20 cellular contexts compared by ENCODE assay signal in the genomic region with DNA sequence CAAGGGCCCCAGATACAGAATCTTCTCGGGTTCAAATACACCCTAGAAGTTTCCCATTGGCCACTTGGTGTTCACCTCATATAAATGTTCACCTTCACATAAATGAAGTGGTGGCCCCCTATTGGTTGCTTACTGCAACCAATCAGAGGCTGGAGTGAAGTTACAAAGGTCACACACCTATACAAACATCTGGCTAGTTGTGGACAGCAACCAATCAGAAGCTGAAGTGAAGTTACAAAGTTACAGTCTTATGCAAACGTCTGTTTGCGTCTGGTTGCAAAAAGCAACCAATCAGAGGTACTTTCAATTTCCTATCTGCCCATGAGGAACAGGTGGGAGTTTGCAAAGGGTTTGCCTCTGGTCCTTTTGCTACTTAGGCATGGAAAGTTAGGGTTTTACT.
DNase-seq lines count a peak whose midpoint lies in the region; ATAC-seq, FAIRE-seq and TF ChIP-seq lines count a peak whose summit lies in the region.
"Had no signal": no experiment of that assay in that cellular context is flagged by ENCODE, and none has a peak within 500 bp of the region (broad histone marks: within the 10 kb centered on the region; RNA-seq: fewer than 3 reads in every experiment).

No MANE protein-coding gene starts in this region.

- 23% methylated on average over 3 of the region's 3 CpGs for WGBS in SK-N-SH (ENCODE audit: low lambda C conversion rate)
- 41 to 69% (median 50%) methylated on average over 3 of the region's 3 CpGs for WGBS in small intestine, 3 donors

- H3K4me3 ChIP-seq in SK-N-SH (ENCODE audit: low read depth in 2 of 2, low read length in 1 of 2): peak overlapping the region; percentile 22 to 35; a peak in 1 of 4 replicates
- peak overlapping the region; percentile 18 to 49 for H3K4me3 ChIP-seq in Panc1 (ENCODE audit: low read depth in 2 of 2, low read length in 2 of 2)
- H3K4me3 ChIP-seq in endothelial cell of umbilical vein (replicated peaks in 1 of 3; ENCODE audit: insufficient read depth in 1 of 3, low read depth in 1 of 3, low read length in 3 of 3): no peak overlapping the region
- H3K4me3 ChIP-seq in small intestine (ENCODE audit: low read depth in 1 of 2, low read length in 2 of 2): no peak overlapping the region

- in situ Hi-C loops in Panc1 (cut with HindIII; ENCODE audit: low pct_unique_long_range_greater_than_20kb, low sequenced_read_pairs): no loop called here

- H3K27ac ChIP-seq in SK-N-SH (ENCODE audit: low read depth in 2 of 2, low read length in 1 of 2): no peak overlapping the region
- no peak overlapping the region for H3K27ac ChIP-seq in Panc1 (ENCODE audit: low read length)
- peak overlapping the region; percentile 82 for H3K27ac ChIP-seq in endothelial cell of umbilical vein (ENCODE audit: insufficient read depth, low read depth, low read length)
- no peak overlapping the region for H3K27ac ChIP-seq in small intestine (ENCODE audit: low read depth in 1 of 2, low read length in 1 of 2)
- H3K27ac ChIP-seq: RWPE1 had no signal

- no peak for ATAC-seq in SK-N-SH treated with all-trans-retinoic acid at 6 μM for 48 hours
- ATAC-seq in Panc1: peak; percentile 38; the same call in 1 of the 2 replicates

- H3K4me1 ChIP-seq in SK-N-SH (ENCODE audit: control insufficient read depth in 1 of 2, insufficient read depth in 2 of 2, low read depth in 1 of 2, low read length in 1 of 2) (no peaks in the 10 kb centered on the region), Panc1 (ENCODE audit: control insufficient read depth, insufficient read depth, low read length) (no peaks in the 10 kb centered on the region), endothelial cell of umbilical vein (ENCODE audit: control insufficient read depth, extremely low read depth, insufficient read depth, low read length) (peaks cover 24% of the 10 kb centered on the region), small intestine (ENCODE audit: control insufficient read depth in 2 of 2, insufficient read depth in 1 of 2, low read depth in 1 of 2, low read length in 1 of 2) (no peaks in the 10 kb centered on the region)

- H3K9me3 ChIP-seq in SK-N-SH (no peaks in the 10 kb centered on the region), Panc1 (ENCODE audit: control insufficient read depth, insufficient read depth, low read depth, low read length) (no peaks in the 10 kb centered on the region), endothelial cell of umbilical vein (replicated peaks; ENCODE audit: control insufficient read depth, insufficient read depth, low read length) (no peaks in the 10 kb centered on the region), small intestine (ENCODE audit: control insufficient read depth, low read depth) (no peaks in the 10 kb centered on the region)

- BruUV-seq in Panc1 (replicated peaks; lab: Mats Ljungman, UMichigan) (no TSS peak), endothelial cell of umbilical vein (replicated peaks; lab: Mats Ljungman, UMichigan) (no TSS peak)

- H3K4me2 ChIP-seq in SK-N-SH (peak overlapping the region; percentile 31), endothelial cell of umbilical vein (ENCODE audit: insufficient read depth, low read length) (peak overlapping the region; percentile 61)

- no peak for TF ChIP-seq CTCF in SK-N-SH (IDR thresholded peaks at IDR 0.05)
- no peak for TF ChIP-seq CTCF in Panc1 (IDR thresholded peaks at IDR 0.05)
- no peak for TF ChIP-seq CTCF in endothelial cell of umbilical vein (IDR thresholded peaks at IDR 0.05; ENCODE audit: extremely low read depth in 1 of 2, insufficient read depth in 1 of 2, low read depth in 1 of 2, low read length in 2 of 2)

- DNase-seq in SK-N-SH (no peak), Panc1 (ENCODE audit: low read depth, low spot score) (peak; percentile 17), endothelial cell of umbilical vein (ENCODE audit: low read depth, low spot score) (no peak), small intestine (peak; percentile 49), NCI-H1048 (lab: John Stamatoyannopoulos, UW) (no peak), inferior parietal cortex (ENCODE audit: extremely low spot score) (no peak), nucleus accumbens (lab: John Stamatoyannopoulos, UW) (no peak)
- DNase-seq: 8988T; DMS 273 treated with DMSO at 0.1 percent for 48 hours; DND-41; GOT3; NCI-H1105; NCI-H2081 treated with DMSO at 0.1 percent for 48 hours; NCI-H446 treated with DMSO at 0.1 percent for 48 hours; NK-92 treated with Interleukin-12 subunit alpha and Interleukin-12 subunit beta, amount 100 ng/mL, for 24 hours; SIG-M5 had no signal

- intact Hi-C loops in Panc1 (cut with micrococcal nuclease; ENCODE audit: unreplicated experiment) (no loop called here), endothelial cell of umbilical vein (cut with micrococcal nuclease) (no loop called here)

- CTCF ChIA-PET in SK-N-SH (lab: Yijun Ruan, JAX) (no interaction called here), Panc1 (lab: Charles Lee) (no interaction called here), endothelial cell of umbilical vein (lab: Charles Lee) (interaction anchor here (1.1 kb wide), 1 partner anchor 22 kb away, joined by 3 read pairs; no protein-coding TSS in a partner anchor)

- H3K9me2 ChIP-seq in SK-N-SH: no peaks in the 10 kb centered on the region

- no peak for TF ChIP-seq RAD21 in SK-N-SH (IDR thresholded peaks at IDR 0.05; ENCODE audit: low read length)

- no peaks in the 10 kb centered on the region for H3K36me3 ChIP-seq in SK-N-SH (replicated peaks in 1 of 2; ENCODE audit: control insufficient read depth in 1 of 2, insufficient read depth in 2 of 2, low read length in 1 of 2)
- H3K36me3 ChIP-seq in Panc1 (ENCODE audit: control insufficient read depth, insufficient read depth, low read length): no peaks in the 10 kb centered on the region
- H3K36me3 ChIP-seq in endothelial cell of umbilical vein (ENCODE audit: control insufficient read depth in 2 of 2, extremely low read depth in 1 of 2, insufficient read depth in 2 of 2, low read length in 2 of 2): no peaks in the 10 kb centered on the region
- H3K36me3 ChIP-seq in small intestine (ENCODE audit: control insufficient read depth in 2 of 2, insufficient read depth in 2 of 2, low read length in 2 of 2): no peaks in the 10 kb centered on the region

- TF ChIP-seq EP300 in SK-N-SH (IDR thresholded peaks at IDR 0.05; ENCODE audit: borderline replicate concordance in 1 of 2, low read depth in 1 of 2, low read length in 1 of 2): no peak

- H3K27me3 ChIP-seq in SK-N-SH (ENCODE audit: insufficient read depth): no peaks in the 10 kb centered on the region
- H3K27me3 ChIP-seq in Panc1 (ENCODE audit: control insufficient read depth, insufficient read depth, low read length): no peaks in the 10 kb centered on the region
- H3K27me3 ChIP-seq in endothelial cell of umbilical vein (ENCODE audit: control insufficient read depth in 2 of 2, insufficient read depth in 2 of 2, low read length in 2 of 2): no peaks in the 10 kb centered on the region
- no peaks in the 10 kb centered on the region for H3K27me3 ChIP-seq in small intestine (ENCODE audit: control insufficient read depth in 2 of 2, insufficient read depth in 2 of 2, low read length in 2 of 2)

- no peaks in the 10 kb centered on the region for H3K9me1 ChIP-seq in endothelial cell of umbilical vein (replicated peaks; ENCODE audit: control insufficient read depth, extremely low read depth, insufficient read depth, low read length)

- dilution Hi-C loops in endothelial cell of umbilical vein (cut with MboI; ENCODE audit: extremely low pct_ligation_motif_present, low sequenced_read_pairs): no loop called here

- POLR2A ChIA-PET in SK-N-SH (lab: Yijun Ruan, JAX): no interaction called here
- POLR2A ChIA-PET in Panc1 (lab: Charles Lee): interaction anchor here (0.5 kb wide), 1 partner anchor 946 kb away, joined by 3 read pairs; no protein-coding TSS in a partner anchor
- POLR2A ChIA-PET in endothelial cell of umbilical vein (lab: Charles Lee): no interaction called here

- no peak for TF ChIP-seq POLR2A in endothelial cell of umbilical vein (IDR thresholded peaks at IDR 0.05; ENCODE audit: low read depth, low read length)

- H3K9ac ChIP-seq in SK-N-SH: no peak overlapping the region
- H3K9ac ChIP-seq in endothelial cell of umbilical vein (replicated peaks; ENCODE audit: extremely low read depth, insufficient read depth, low read length): no peak overlapping the region

- H3F3A ChIP-seq in SK-N-SH (replicated peaks; ENCODE audit: insufficient read depth): no peaks in the 10 kb centered on the region

- FAIRE-seq in endothelial cell of umbilical vein (lab: Jason Lieb, UNC) (no peak), small intestine (lab: Jason Lieb, UNC) (no peak)
- FAIRE-seq: G401.6, GM19239 had no signal

- H2AFZ ChIP-seq in SK-N-SH (ENCODE audit: low read depth) (no peak overlapping the region), endothelial cell of umbilical vein (ENCODE audit: low read depth, low read length) (peak overlapping the region; percentile 53)

- H4K20me1 ChIP-seq in SK-N-SH (ENCODE audit: insufficient read depth) (no peaks in the 10 kb centered on the region), endothelial cell of umbilical vein (replicated peaks; ENCODE audit: control insufficient read depth, extremely low read depth, insufficient read depth, low read length) (no peaks in the 10 kb centered on the region)

- H3K79me2 ChIP-seq in SK-N-SH (ENCODE audit: insufficient read depth) (no peaks in the 10 kb centered on the region), endothelial cell of umbilical vein (ENCODE audit: control insufficient read depth, insufficient read depth, low read length) (no peaks in the 10 kb centered on the region)

TF ChIP-seq in SK-N-SH, 30 proteins besides CTCF, POLR2A, EP300 and RAD21 (continues in another document):
- TF ChIP-seq SIN3A (IDR thresholded peaks at IDR 0.05; ENCODE audit: borderline replicate concordance, low read depth, low read length): no peak
- TF ChIP-seq NRF1 (IDR thresholded peaks at IDR 0.05; ENCODE audit: low read depth, low read length): no peak
- no peak for TF ChIP-seq CHD2 (IDR thresholded peaks at IDR 0.05; ENCODE audit: low read length, partially characterized antibody)
- no peak for TF ChIP-seq FOSL2 (IDR thresholded peaks at IDR 0.05; ENCODE audit: borderline replicate concordance, low read depth)

TF ChIP-seq in SK-N-SH treated with all-trans-retinoic acid at 6 μM for 48 hours, 23 proteins besides CTCF, POLR2A, EP300 and RAD21 (continues in another document):
- no peak for TF ChIP-seq BACH2 (CRISPR knock-in tag; IDR thresholded peaks at IDR 0.05; ENCODE audit: borderline replicate concordance)
- TF ChIP-seq ISL1 (CRISPR knock-in tag; IDR thresholded peaks at IDR 0.05): no peak

TF ChIP-seq in endothelial cell of umbilical vein, 7 proteins besides CTCF, POLR2A, EP300 and RAD21 (continues in another document):
- TF ChIP-seq MYC (IDR thresholded peaks at IDR 0.05; ENCODE audit: low read depth, low read length) (no peak), FOS (IDR thresholded peaks at IDR 0.05; ENCODE audit: borderline replicate concordance, insufficient read depth, low read length) (no peak), EZH2 (IDR thresholded peaks at IDR 0.05; ENCODE audit: borderline replicate concordance, low read depth, low read length, severe bottlenecking) (no peak), POLR2AphosphoS5 (IDR thresholded peaks at IDR 0.05; ENCODE audit: insufficient read depth, low read depth, low read length) (no peak), JUN (IDR thresholded peaks at IDR 0.05; ENCODE audit: borderline replicate concordance, insufficient read depth, insufficient read length, low read depth) (no peak), GATA2 (IDR thresholded peaks at IDR 0.05; ENCODE audit: insufficient read depth, insufficient read length, low read depth, low read length) (no peak)

Comparison
In these comparisons a context has a peak if more than half of its experiments do, and no peak if none do; other contexts are left out.
1. DNase-seq: peak in Panc1 (single experiment) and small intestine (single experiment); none in SK-N-SH (single experiment), endothelial cell of umbilical vein (single experiment), NCI-H1048 (single experiment), inferior parietal cortex (single experiment) and nucleus accumbens (0 of 56).
2. H3K4me3 ChIP-seq: peak in SK-N-SH (2 of 2) and Panc1 (2 of 2); none in endothelial cell of umbilical vein (0 of 3) and small intestine (0 of 2).